Comparison of ENCODE assay signal across 20 cellular contexts in genomic region chr16:88376053-88376834, GRCh38. TPM values are rescaled to one million over a fixed set of nuclear protein-coding genes. Genes with fewer than 3 reads are reported as not detected.
DNase-seq lines count a peak whose midpoint lies in the region; ATAC-seq and TF ChIP-seq lines count a peak whose summit lies in the region.
"Had no signal": no experiment of that assay in that cellular context is flagged by ENCODE, and none has a peak within 500 bp of the region (broad histone marks: within the 10 kb centered on the region; RNA-seq: fewer than 3 reads in every experiment).

No MANE protein-coding gene starts in this region.

- no peak overlapping the region for H3K4me3 Mint-ChIP-seq in activated CD4-positive, alpha-beta T cell treated with anti-CD3 and anti-CD28 coated beads for 36 hours
- H3K4me3 Mint-ChIP-seq: activated CD8-positive, alpha-beta memory T cell treated with anti-CD3 and anti-CD28 coated beads, Interleukin-2, amount 10 ng/mL, durations not matched to agents 7 days and 5 days; CD4-positive, alpha-beta T cell; effector memory CD8-positive, alpha-beta T cell; HFFc6; T-cell had no signal

- DNase-seq in H7: peak; percentile 70
- peak in 41 of 58 donors; percentile 11 to 82 (median 56) for DNase-seq in anterior cingulate cortex (lab: John Stamatoyannopoulos, UW)
- DNase-seq in hypothalamus (lab: John Stamatoyannopoulos, UW): peak in 33 of 51 donors; percentile 30 to 77 (median 58)
- DNase-seq in sciatic nerve (ENCODE audit: low spot score): peak; percentile 60
- no peak for DNase-seq in activated CD8-positive, alpha-beta memory T cell treated with anti-CD3 and anti-CD28 coated beads for 24 hours
- no peak for DNase-seq in activated CD4-positive, alpha-beta T cell treated with anti-CD3 and anti-CD28 coated beads for 36 hours
- DNase-seq in brain microvascular endothelial cell: no peak
- DNase-seq in A673 (ENCODE audit: low spot score): no peak
- DNase-seq: activated CD8-positive, alpha-beta memory T cell treated with anti-CD3 and anti-CD28 coated beads, Interleukin-2, amount 10 ng/mL, durations not matched to agents 7 days and 5 days; CD4-positive, alpha-beta T cell; effector memory CD8-positive, alpha-beta T cell; HFFc6; mesenchymal stem cell; NCI-H1436 treated with DMSO at 0.1 percent for 48 hours; NCI-H446 treated with DMSO at 0.1 percent for 48 hours; stimulated activated CD4-positive, alpha-beta T cell treated with anti-CD3 and anti-CD28 coated beads, Interleukin-12 subunit alpha, Interleukin-12 subunit beta, amount 100 ng/mL, for 4 hours; stomach; T-cell had no signal

- H3K36me3 Mint-ChIP-seq in activated CD4-positive, alpha-beta T cell treated with anti-CD3 and anti-CD28 coated beads for 36 hours (ENCODE audit: low read depth): no peaks in the 10 kb centered on the region
- H3K36me3 Mint-ChIP-seq: activated CD8-positive, alpha-beta memory T cell treated with anti-CD3 and anti-CD28 coated beads, Interleukin-2, amount 10 ng/mL, durations not matched to agents 7 days and 5 days; T-cell had no signal

- no peaks in the 10 kb centered on the region for H3K9me3 Mint-ChIP-seq in activated CD4-positive, alpha-beta T cell treated with anti-CD3 and anti-CD28 coated beads for 36 hours (ENCODE audit: low read depth)
- H3K9me3 Mint-ChIP-seq: CD4-positive, alpha-beta T cell; effector memory CD8-positive, alpha-beta T cell; HFFc6; T-cell had no signal

- in situ Hi-C loops in brain microvascular endothelial cell (cut with HindIII; ENCODE audit: low pct_ligation_motif_present, low sequenced_read_pairs): no loop called here

- TF ChIP-seq CTCF in brain microvascular endothelial cell (IDR thresholded peaks at IDR 0.05; ENCODE audit: low read depth, low read length, missing control alignments): no peak
- no peak for TF ChIP-seq CTCF in A673 (conservative IDR thresholded peaks at IDR 0.05; ENCODE audit: low read depth, low read length)

- no peaks in the 10 kb centered on the region for H3K4me1 Mint-ChIP-seq in activated CD4-positive, alpha-beta T cell treated with anti-CD3 and anti-CD28 coated beads for 36 hours
- H3K4me1 Mint-ChIP-seq: activated CD8-positive, alpha-beta memory T cell treated with anti-CD3 and anti-CD28 coated beads, Interleukin-2, amount 10 ng/mL, durations not matched to agents 7 days and 5 days; T-cell had no signal

- CTCF ChIA-PET in activated CD4-positive, alpha-beta T cell treated with anti-CD3 and anti-CD28 coated beads for 36 hours (lab: Charles Lee): no interaction called here
- CTCF ChIA-PET in A673 (lab: Charles Lee): no interaction called here

- no peak overlapping the region for H3K27ac ChIP-seq in brain microvascular endothelial cell
- H3K27ac ChIP-seq in A673 (ENCODE audit: low read depth, low read length, poor library complexity, severe bottlenecking): no peak overlapping the region
- H3K27ac ChIP-seq: stomach had no signal

- no peaks in the 10 kb centered on the region for H3K27me3 ChIP-seq in H7 (ENCODE audit: control insufficient read depth, insufficient read depth, low read length)
- H3K27me3 ChIP-seq in brain microvascular endothelial cell (replicated peaks): no peaks in the 10 kb centered on the region
- no peaks in the 10 kb centered on the region for H3K27me3 ChIP-seq in A673 (replicated peaks; ENCODE audit: insufficient read depth, low read depth, low read length, poor library complexity)

- no peak overlapping the region for H3K27ac Mint-ChIP-seq in activated CD4-positive, alpha-beta T cell treated with anti-CD3 and anti-CD28 coated beads for 36 hours
- H3K27ac Mint-ChIP-seq: activated CD8-positive, alpha-beta memory T cell treated with anti-CD3 and anti-CD28 coated beads, Interleukin-2, amount 10 ng/mL, durations not matched to agents 7 days and 5 days; CD4-positive, alpha-beta T cell; effector memory CD8-positive, alpha-beta T cell; HFFc6; T-cell had no signal

- no TSS peak for BruUV-seq in A673 (replicated peaks; lab: Mats Ljungman, UMichigan)

- H3K36me3 ChIP-seq in H7 (replicated peaks; ENCODE audit: control insufficient read depth, insufficient read depth, low read length) (no peaks in the 10 kb centered on the region), brain microvascular endothelial cell (replicated peaks) (no peaks in the 10 kb centered on the region), A673 (ENCODE audit: insufficient read depth, low read length, poor library complexity, severe bottlenecking) (no peaks in the 10 kb centered on the region)
- H3K36me3 ChIP-seq: stomach had no signal

- no peaks in the 10 kb centered on the region for H3K27me3 Mint-ChIP-seq in activated CD4-positive, alpha-beta T cell treated with anti-CD3 and anti-CD28 coated beads for 36 hours
- H3K27me3 Mint-ChIP-seq: activated CD8-positive, alpha-beta memory T cell treated with anti-CD3 and anti-CD28 coated beads, Interleukin-2, amount 10 ng/mL, durations not matched to agents 7 days and 5 days had no signal

- POLR2A ChIA-PET in activated CD4-positive, alpha-beta T cell treated with anti-CD3 and anti-CD28 coated beads for 36 hours (lab: Charles Lee): no interaction called here
- POLR2A ChIA-PET in A673 (lab: Charles Lee; ENCODE audit: low non-redundant PET): no interaction called here

- intact Hi-C loops in sciatic nerve (cut with DNase I) (no loop called here), A673 (cut with micrococcal nuclease; ENCODE audit: unreplicated experiment) (no loop called here)
- intact Hi-C loops in activated CD4-positive, alpha-beta T cell treated with anti-CD3 and anti-CD28 coated beads for 36 hours (cut with DNase I, micrococcal nuclease): no loop called here

- H3K4me3 ChIP-seq in H7 (ENCODE audit: insufficient read depth, low read depth, low read length) (no peak overlapping the region), brain microvascular endothelial cell (ENCODE audit: low read depth, low read length) (no peak overlapping the region), A673 (ENCODE audit: low read depth, low read length, poor library complexity, severe bottlenecking) (no peak overlapping the region)
- H3K4me3 ChIP-seq: GM12878, K562, stomach had no signal

- peak; percentile 52 for ATAC-seq in sciatic nerve
- ATAC-seq in activated CD4-positive, alpha-beta T cell treated with anti-CD3 and anti-CD28 coated beads for 36 hours: no peak
- ATAC-seq: activated CD8-positive, alpha-beta memory T cell treated with anti-CD3 and anti-CD28 coated beads, Interleukin-2, amount 10 ng/mL, durations not matched to agents 7 days and 5 days; effector memory CD8-positive, alpha-beta T cell; GM12878; K562; T-cell had no signal

- H3K9me3 ChIP-seq in A673 (ENCODE audit: low read depth, low read length, poor library complexity, severe bottlenecking): no peaks in the 10 kb centered on the region
- H3K9me3 ChIP-seq: stomach had no signal

- H3K4me1 ChIP-seq in A673 (ENCODE audit: insufficient read depth, low read length, poor library complexity, severe bottlenecking): no peaks in the 10 kb centered on the region
- H3K4me1 ChIP-seq: stomach had no signal

RNA-seq across cellular contexts. Expression of gene ZNF469, which starts 6.5 kb away (rescaled TPM):
- 0.28 and 0.44 TPM in 2 replicates for total RNA-seq in H7 (2014; rRNA removed; shearing (Covaris generic))
- total RNA-seq in sciatic nerve: 2.9 TPM
- total RNA-seq in activated CD4-positive, alpha-beta T cell treated with anti-CD3 and anti-CD28 coated beads for 36 hours: under 1 TPM; 0.39 to 0.50 TPM
- total RNA-seq in A673 (2021): 0.09 and 0.11 TPM in 2 replicates

Comparison
In these comparisons a context has a peak if more than half of its experiments do, and no peak if none do; other contexts are left out.
1. DNase-seq: peak in H7 (single experiment), anterior cingulate cortex (41 of 58), hypothalamus (33 of 51) and sciatic nerve (single experiment); none in activated CD8-positive, alpha-beta memory T cell treated with anti-CD3 and anti-CD28 coated beads for 24 hours (single experiment), activated CD4-positive, alpha-beta T cell treated with anti-CD3 and anti-CD28 coated beads for 36 hours (single experiment), brain microvascular endothelial cell (single experiment) and A673 (single experiment).